In genomic region chr5:117359895-117360294, GRCh38 we compare ENCODE assay signal across 7 cellular contexts.
"Had no signal": no experiment of that assay in that cellular context is flagged by ENCODE, and none has a peak within 500 bp of the region (broad histone marks: within the 10 kb centered on the region; RNA-seq: fewer than 3 reads in every experiment).

No MANE protein-coding gene starts in this region.

- FAIRE-seq: H1, H54, HTR-8/SVneo had no signal

- H3K4me3 ChIP-seq: GM23338 had no signal

- H3K27ac Mint-ChIP-seq: GM23338, H9 had no signal

- ATAC-seq: GM23338 had no signal

- H3K4me3 Mint-ChIP-seq: GM23338, H9 had no signal

- DNase-seq: H9, HCEC 1CT, IMR-90 had no signal

- H3K9me3 Mint-ChIP-seq: GM23338, H9 had no signal
